In the genomic region with DNA sequence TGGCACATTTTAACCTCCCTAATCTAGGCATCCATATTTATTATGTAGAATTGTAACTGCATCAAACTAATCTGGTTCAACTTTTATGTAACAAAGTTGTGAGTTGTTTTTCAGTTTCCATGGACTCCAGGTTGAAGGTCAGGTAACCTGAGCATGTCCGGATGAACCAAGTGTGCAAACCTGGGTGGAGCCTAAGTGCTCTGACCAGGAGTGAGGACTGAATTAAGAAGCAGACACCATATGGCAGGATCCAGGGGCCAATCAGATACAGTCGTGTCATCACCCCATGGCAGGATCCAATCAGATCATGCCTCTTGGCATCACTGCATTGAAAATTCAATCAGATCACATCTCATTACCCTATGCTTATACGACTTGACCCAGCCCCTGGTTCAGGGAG, we compare ENCODE assay signal across 16 cellular contexts. TPM values are rescaled to one million over a fixed set of nuclear protein-coding genes. Genes with fewer than 3 reads are reported as not detected.
"Had no signal": no experiment of that assay in that cellular context is flagged by ENCODE, and none has a peak within 500 bp of the region (broad histone marks: within the 10 kb centered on the region; RNA-seq: fewer than 3 reads in every experiment).

No MANE protein-coding gene starts in this region.

- H3K4me3 ChIP-seq: gastrocnemius medialis, heart left ventricle, thyroid gland had no signal

- H3K27ac Mint-ChIP-seq: activated CD4-positive, alpha-beta memory T cell treated with anti-CD3 and anti-CD28 coated beads, Interleukin-2, amount 10 ng/mL, durations not matched to agents 7 days and 5 days; activated T-cell treated with anti-CD3 and anti-CD28 coated beads, Interleukin-2, amount 50 U/mL, for 24 hours; naive thymus-derived CD4-positive, alpha-beta T cell; stimulated activated memory B cell treated with anti-CD40 and anti-IgM and Interleukin-4, amounts not matched to agents 10 μg/mL and 1 μg/mL and 100 μg/mL, for 72 hours had no signal

- H3K36me3 Mint-ChIP-seq: naive thymus-derived CD4-positive, alpha-beta T cell; stimulated activated memory B cell treated with anti-CD40 and anti-IgM and Interleukin-4, amounts not matched to agents 10 μg/mL and 1 μg/mL and 100 μg/mL, for 72 hours had no signal

- H3K27me3 Mint-ChIP-seq: activated CD4-positive, alpha-beta memory T cell treated with anti-CD3 and anti-CD28 coated beads, Interleukin-2, amount 10 ng/mL, durations not matched to agents 7 days and 5 days; activated T-cell treated with anti-CD3 and anti-CD28 coated beads, Interleukin-2, amount 50 U/mL, for 24 hours; naive thymus-derived CD4-positive, alpha-beta T cell; stimulated activated memory B cell treated with anti-CD40 and anti-IgM and Interleukin-4, amounts not matched to agents 10 μg/mL and 1 μg/mL and 100 μg/mL, for 72 hours had no signal

- H3K36me3 ChIP-seq: gastrocnemius medialis, heart left ventricle, neutrophil, thyroid gland had no signal

- H3K4me3 Mint-ChIP-seq: activated CD4-positive, alpha-beta memory T cell treated with anti-CD3 and anti-CD28 coated beads, Interleukin-2, amount 10 ng/mL, durations not matched to agents 7 days and 5 days; activated T-cell treated with anti-CD3 and anti-CD28 coated beads, Interleukin-2, amount 50 U/mL, for 24 hours; naive thymus-derived CD4-positive, alpha-beta T cell; stimulated activated memory B cell treated with anti-CD40 and anti-IgM and Interleukin-4, amounts not matched to agents 10 μg/mL and 1 μg/mL and 100 μg/mL, for 72 hours had no signal

- H3K27ac ChIP-seq: gastrocnemius medialis, heart left ventricle, neutrophil, thyroid gland had no signal

- H3K9me3 Mint-ChIP-seq: activated T-cell treated with anti-CD3 and anti-CD28 coated beads, Interleukin-2, amount 50 U/mL, for 24 hours; stimulated activated memory B cell treated with anti-CD40 and anti-IgM and Interleukin-4, amounts not matched to agents 10 μg/mL and 1 μg/mL and 100 μg/mL, for 72 hours had no signal

- H3K4me1 Mint-ChIP-seq: activated CD4-positive, alpha-beta memory T cell treated with anti-CD3 and anti-CD28 coated beads, Interleukin-2, amount 10 ng/mL, durations not matched to agents 7 days and 5 days; naive thymus-derived CD4-positive, alpha-beta T cell; stimulated activated memory B cell treated with anti-CD40 and anti-IgM and Interleukin-4, amounts not matched to agents 10 μg/mL and 1 μg/mL and 100 μg/mL, for 72 hours had no signal

- H3K27me3 ChIP-seq: gastrocnemius medialis, heart left ventricle, neutrophil, thyroid gland had no signal

- ATAC-seq: gastrocnemius medialis; heart left ventricle; left cardiac atrium; naive thymus-derived CD4-positive, alpha-beta T cell; stimulated activated memory B cell treated with anti-CD40 and anti-IgM and Interleukin-4, amounts not matched to agents 10 μg/mL and 1 μg/mL and 100 μg/mL, for 72 hours had no signal

- DNase-seq: activated CD4-positive, alpha-beta memory T cell treated with anti-CD3 and anti-CD28 coated beads, Interleukin-2, amount 10 ng/mL, durations not matched to agents 7 days and 5 days; activated CD4-positive, alpha-beta T cell treated with anti-CD3 and anti-CD28 coated beads for 4 hours; activated naive CD4-positive, alpha-beta T cell treated with anti-CD3 and anti-CD28 coated beads, Interleukin-2, amount 50 U/mL, for 16 hours; activated T-cell treated with anti-CD3 and anti-CD28 coated beads, Interleukin-2, amount 50 U/mL, for 24 hours; caudate nucleus; erythroblast; gastrocnemius medialis; heart left ventricle; left cardiac atrium; mammary epithelial cell; naive thymus-derived CD4-positive, alpha-beta T cell; retina; stimulated activated CD4-positive, alpha-beta T cell treated with anti-CD3 and anti-CD28 coated beads, Interleukin-2, amount 100 ng/mL, for 48 hours; thyroid gland had no signal

- H3K9me3 ChIP-seq: gastrocnemius medialis, heart left ventricle, neutrophil, thyroid gland had no signal

RNA-seq across cellular contexts. Expression of gene PHYHIPL, which starts 41.2 kb away (rescaled TPM):
- total RNA-seq: activated CD4-positive, alpha-beta memory T cell treated with anti-CD3 and anti-CD28 coated beads, Interleukin-2, amount 10 ng/mL, durations not matched to agents 7 days and 5 days; heart left ventricle; naive thymus-derived CD4-positive, alpha-beta T cell had no signal
